ENCODE assay signal across 8 cellular contexts in genomic region chr2:53767405-53768232, GRCh38. TPM values are rescaled to one million over a fixed set of nuclear protein-coding genes. Genes with fewer than 3 reads are reported as not detected.
DNase-seq lines count a peak whose midpoint lies in the region; ATAC-seq and TF ChIP-seq lines count a peak whose summit lies in the region.

CHAC2 (plus strand) TSS chr2:53767804; CDS start chr2:53767887, 83 bp downstream.

- peak; percentile 92 for ATAC-seq in HG02840 (IDR thresholded peaks at IDR 0.05; ENCODE audit: low FRiP score, unreplicated experiment)
- ATAC-seq in T-cell (replicated peaks in 1 of 4), result peak; percentile 91 to 94 (median 93)
- ATAC-seq in heart right ventricle, result peak; percentile 93 to 98 (median 96)

- H3K36me3 ChIP-seq in adrenal gland (replicated peaks in 1 of 2), result no peaks in the 10 kb centered on the region
- peaks cover 0 to 25% (median 7%) of the 10 kb centered on the region in 9 donors for H3K36me3 ChIP-seq in heart right ventricle

- H3K4me1 ChIP-seq in adrenal gland (replicated peaks in 1 of 2), result peaks cover 5 to 18% of the 10 kb centered on the region in 2 donors
- peaks cover 0 to 23% (median 11%) of the 10 kb centered on the region in 9 donors for H3K4me1 ChIP-seq in heart right ventricle

- H3K27ac Mint-ChIP-seq in T-cell, result peak within 1 kb of the TSS; percentile 88 to 91
- peak within 1 kb of the TSS; percentile 93 for H3K27ac Mint-ChIP-seq in progenitor cell of endocrine pancreas

- H3K4me1 Mint-ChIP-seq in T-cell (peaks cover 29 to 37% (median 35%) of the 10 kb centered on the region in 3 donors), progenitor cell of endocrine pancreas (ENCODE audit: low read depth) (peaks cover 21% of the 10 kb centered on the region)

- intact Hi-C loops in adrenal gland (cut with DNase I), result no loop called here
- intact Hi-C loops in heart right ventricle (cut with DNase I), result no loop called here

- H3K4me3 Mint-ChIP-seq in T-cell, result peak within 1 kb of the TSS; percentile 93 to 97 (median 93)
- peak within 1 kb of the TSS; percentile 90 for H3K4me3 Mint-ChIP-seq in progenitor cell of endocrine pancreas (ENCODE audit: low read depth)

- peak within 1 kb of the TSS; percentile 7 to 85 (median 32) for H3K4me3 ChIP-seq in adrenal gland
- H3K4me3 ChIP-seq in heart right ventricle, result peak within 1 kb of the TSS; percentile 60 to 87 (median 75)

- TF ChIP-seq CTCF in GM13976 (IDR thresholded peaks at IDR 0.05; ENCODE audit: borderline replicate concordance, control extremely low read depth, extremely low read depth, insufficient read depth, missing control alignments), result no peak
- TF ChIP-seq CTCF in adrenal gland (IDR thresholded peaks at IDR 0.05), result peak; percentile 37 to 71 (median 55)
- peak; percentile 20 to 59 (median 49) for TF ChIP-seq CTCF in heart right ventricle (IDR thresholded peaks at IDR 0.05)
- TF ChIP-seq CTCF in progenitor cell of endocrine pancreas (IDR thresholded peaks at IDR 0.05; ENCODE audit: unreplicated experiment), result peak; percentile 61

- POLR2A ChIA-PET in T-cell (lab: Charles Lee), result interaction anchor here (0.5 to 2.8 kb wide), 10 partner anchors 8 to 1909 kb away, joined by 3 to 27 read pairs (median 4); partner anchors contain the start of genes ASB3 (in 2 of the 2), ERLEC1 (in 2 of the 2) and PPP4R3B (in 1 of the 2)

- DNase-seq in GM13976 (ENCODE audit: low spot score) (peak; percentile 91), NCI-H1436 (lab: John Stamatoyannopoulos, UW) (peak; percentile 74), T-cell (peak; percentile 61 to 90 (median 82)), adrenal gland (peak; percentile 88 to 93 (median 90)), heart right ventricle (peak; percentile 85 to 87), progenitor cell of endocrine pancreas (ENCODE audit: low spot score, unreplicated experiment) (peak; percentile 59), ureter (ENCODE audit: low spot score) (peak; percentile 84)

- in situ Hi-C loops in GM13976 (cut with MboI; ENCODE audit: low sequenced_read_pairs, unreplicated experiment), result no loop called here

- H3K9me3 ChIP-seq in adrenal gland (replicated peaks in 1 of 3) (no peaks in the 10 kb centered on the region), heart right ventricle (no peaks in the 10 kb centered on the region)

- CTCF ChIA-PET in T-cell (lab: Charles Lee), result interaction anchor here (0.5 to 2.7 kb wide), 8 partner anchors 9 to 339 kb away, joined by 3 to 21 read pairs (median 3); partner anchors contain the start of genes ASB3 (in 1 of the 2) and ERLEC1 (in 1 of the 2)

- H3K27me3 ChIP-seq in adrenal gland (no peaks in the 10 kb centered on the region), heart right ventricle (no peaks in the 10 kb centered on the region)

- H3K36me3 Mint-ChIP-seq in T-cell (peaks cover 21% of the 10 kb centered on the region), progenitor cell of endocrine pancreas (ENCODE audit: insufficient read depth) (peaks cover 8% of the 10 kb centered on the region)

- H3K9me3 Mint-ChIP-seq in T-cell, result no peaks in the 10 kb centered on the region
- H3K9me3 Mint-ChIP-seq in progenitor cell of endocrine pancreas (ENCODE audit: low read depth), result no peaks in the 10 kb centered on the region

- H3K27ac ChIP-seq in adrenal gland (peak within 1 kb of the TSS; percentile 43 to 89 (median 70)), heart right ventricle (peak within 1 kb of the TSS; percentile 43 to 89 (median 80))

- TF ChIP-seq POLR2A in adrenal gland (IDR thresholded peaks at IDR 0.05), result peak in 1 of 2 donors; percentile 80

- H3K27me3 Mint-ChIP-seq in T-cell (no peaks in the 10 kb centered on the region), progenitor cell of endocrine pancreas (no peaks in the 10 kb centered on the region)

- 0% methylated on average over 29 to 45 of the region's 45 CpGs for WGBS in adrenal gland, 4 donors
- WGBS in heart right ventricle, 2 donors, result 0% methylated on average over 45 of the region's 45 CpGs

RNA-seq across cellular contexts. Expression of gene CHAC2, which starts in this region (rescaled TPM):
- total RNA-seq in T-cell (1 to 10 TPM; 1.4 to 3.7 (median 2.7) TPM), adrenal gland (10 to 100 TPM in 1 of 8 donors, 1 to 10 TPM in 6, under 1 TPM in 1; 0.85 to 11.1 (median 4.3) TPM), heart right ventricle (1 to 10 TPM; 1.3 to 5.1 (median 2.1) TPM), progenitor cell of endocrine pancreas (1.6 and 2.9 TPM in 2 replicates), ureter (3.2 TPM)
- polyA plus RNA-seq in adrenal gland (10 to 100 TPM in 1 of 3 donors, 1 to 10 TPM in 2; 2.0 to 18.6 (median 2.9) TPM), heart right ventricle (1 to 10 TPM; 2.0 to 7.1 TPM)

Comparison
In these comparisons a context has a peak if more than half of its experiments do, and no peak if none do; other contexts are left out.
1. Peak in every context shown above with its lines: DNase-seq, ATAC-seq, H3K4me3 ChIP-seq and H3K27ac ChIP-seq.